In the genomic region with DNA sequence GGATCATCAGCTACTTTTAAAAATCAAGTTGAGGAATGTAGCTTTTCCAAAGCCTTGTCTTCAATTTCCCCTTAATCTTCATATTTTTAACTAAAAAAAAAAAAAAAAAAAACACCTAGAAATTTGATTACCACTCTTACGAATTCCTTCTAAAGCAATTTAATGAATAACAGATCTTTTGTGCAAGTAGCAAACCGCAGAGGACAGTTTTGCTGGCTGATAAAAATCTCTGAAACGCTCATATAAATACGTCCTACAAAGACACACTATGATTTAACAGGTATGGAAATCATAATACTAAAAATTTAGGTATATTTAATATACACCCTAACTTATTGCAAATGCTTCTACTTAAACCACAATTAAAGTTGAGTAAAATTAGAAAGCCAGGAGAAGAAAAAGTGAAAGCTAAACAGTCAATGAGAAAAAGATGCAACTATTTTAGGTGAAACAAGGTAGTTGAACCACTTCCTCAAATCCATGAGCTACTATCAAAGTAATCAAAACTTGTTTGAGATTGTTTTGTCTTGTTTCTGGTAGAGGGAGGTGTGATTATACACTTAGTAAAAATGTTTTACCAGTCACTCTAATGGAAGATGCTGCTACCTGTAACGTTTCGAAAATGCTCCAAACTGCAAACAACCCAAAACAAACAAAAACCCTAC, we compare ENCODE assay signal across 9 cellular contexts. TPM values are rescaled to one million over a fixed set of nuclear protein-coding genes. Genes with fewer than 3 reads are reported as not detected.
DNase-seq lines count a peak whose midpoint lies in the region; ATAC-seq, FAIRE-seq and TF ChIP-seq lines count a peak whose summit lies in the region.
"Had no signal": no experiment of that assay in that cellular context is flagged by ENCODE, and none has a peak within 500 bp of the region (broad histone marks: within the 10 kb centered on the region; RNA-seq: fewer than 3 reads in every experiment).

No MANE protein-coding gene starts in this region.

- H3K9ac ChIP-seq in endothelial cell of umbilical vein (replicated peaks; ENCODE audit: extremely low read depth, insufficient read depth, low read length): peak overlapping the region; percentile 96

- H3K27ac ChIP-seq in endothelial cell of umbilical vein (ENCODE audit: insufficient read depth, low read depth, low read length) (peak overlapping the region; percentile 85), psoas muscle (no peak overlapping the region), adrenal gland (peak overlapping the region in 2 of 5 donors; percentile 20 to 95)

- H3K9me3 ChIP-seq in MG63: no peaks in the 10 kb centered on the region
- no peaks in the 10 kb centered on the region for H3K9me3 ChIP-seq in endothelial cell of umbilical vein (replicated peaks; ENCODE audit: control insufficient read depth, insufficient read depth, low read length)
- H3K9me3 ChIP-seq in psoas muscle: no peaks in the 10 kb centered on the region
- no peaks in the 10 kb centered on the region for H3K9me3 ChIP-seq in adrenal gland (replicated peaks in 1 of 3)

- peak overlapping the region; percentile 96 for H3K4me3 ChIP-seq in MG63
- peak overlapping the region; percentile 85 to 96 (median 88) for H3K4me3 ChIP-seq in endothelial cell of umbilical vein (replicated peaks in 1 of 3; ENCODE audit: insufficient read depth in 1 of 3, low read depth in 1 of 3, low read length in 3 of 3)
- peak overlapping the region; percentile 73 for H3K4me3 ChIP-seq in psoas muscle
- H3K4me3 ChIP-seq in adrenal gland: peak overlapping the region in 1 of 4 donors; percentile 95

- no peak for FAIRE-seq in endothelial cell of umbilical vein (lab: Jason Lieb, UNC)
- FAIRE-seq: A204.1 had no signal

- H3K4me1 ChIP-seq in endothelial cell of umbilical vein (ENCODE audit: control insufficient read depth, extremely low read depth, insufficient read depth, low read length) (peaks cover 42% of the 10 kb centered on the region), psoas muscle (no peaks in the 10 kb centered on the region), adrenal gland (replicated peaks in 1 of 2) (peaks cover 4 to 38% of the 10 kb centered on the region in 2 donors)

- CTCF ChIA-PET in endothelial cell of umbilical vein (lab: Charles Lee): interaction anchor here (1.1 to 1.9 kb wide), 6 partner anchors 8 to 281 kb away, joined by 3 to 7 read pairs (median 4); no protein-coding TSS in a partner anchor

- H3K36me3 ChIP-seq in MG63 (peaks cover 17% of the 10 kb centered on the region), endothelial cell of umbilical vein (ENCODE audit: control insufficient read depth in 2 of 2, extremely low read depth in 1 of 2, insufficient read depth in 2 of 2, low read length in 2 of 2) (no peaks in the 10 kb centered on the region), psoas muscle (ENCODE audit: insufficient read depth in 1 of 2, low read depth in 1 of 2) (no peaks in the 10 kb centered on the region), adrenal gland (replicated peaks in 1 of 2) (no peaks in the 10 kb centered on the region)

- peak; percentile 37 for DNase-seq in DMS79 treated with DMSO at 0.1 percent for 48 hours (lab: John Stamatoyannopoulos, UW)
- DNase-seq in DMS79 (lab: John Stamatoyannopoulos, UW): no peak
- no peak for DNase-seq in MG63
- peak; percentile 39 for DNase-seq in endothelial cell of umbilical vein (ENCODE audit: low read depth, low spot score)
- no peak for DNase-seq in psoas muscle
- no peak for DNase-seq in CD14-positive monocyte (ENCODE audit: low spot score)
- DNase-seq in adrenal gland: no peak
- no peak for DNase-seq in cerebellar nuclear complex (lab: John Stamatoyannopoulos, UW)

- TF ChIP-seq POLR2A in endothelial cell of umbilical vein (IDR thresholded peaks at IDR 0.05; ENCODE audit: low read depth, low read length) (no peak), adrenal gland (IDR thresholded peaks at IDR 0.05) (no peak)

- H2AFZ ChIP-seq in endothelial cell of umbilical vein (ENCODE audit: low read depth, low read length): no peak overlapping the region

- peaks cover 0 to 5% (median 0%) of the 10 kb centered on the region in 7 donors for H3K9me3 Mint-ChIP-seq in CD14-positive monocyte

- ATAC-seq in psoas muscle: no peak

- no peaks in the 10 kb centered on the region for H3K9me1 ChIP-seq in endothelial cell of umbilical vein (replicated peaks; ENCODE audit: control insufficient read depth, extremely low read depth, insufficient read depth, low read length)

- peaks cover 48 to 53% (median 48%) of the 10 kb centered on the region in 3 donors for H3K27me3 Mint-ChIP-seq in CD14-positive monocyte (ENCODE audit: low read depth in 3 of 3)

- H3K4me1 Mint-ChIP-seq in CD14-positive monocyte: peaks cover 22% of the 10 kb centered on the region

- peaks cover 2% of the 10 kb centered on the region for H4K20me1 ChIP-seq in endothelial cell of umbilical vein (replicated peaks; ENCODE audit: control insufficient read depth, extremely low read depth, insufficient read depth, low read length)

- dilution Hi-C loops in endothelial cell of umbilical vein (cut with MboI; ENCODE audit: extremely low pct_ligation_motif_present, low sequenced_read_pairs): no loop called here

- peaks cover 73% of the 10 kb centered on the region for H3K79me2 ChIP-seq in endothelial cell of umbilical vein (ENCODE audit: control insufficient read depth, insufficient read depth, low read length)

- intact Hi-C loops in endothelial cell of umbilical vein (cut with micrococcal nuclease) (no loop called here), psoas muscle (cut with DNase I) (no loop called here), CD14-positive monocyte (cut with micrococcal nuclease) (no loop called here), adrenal gland (cut with DNase I) (no loop called here)

- no peak overlapping the region for H3K27ac Mint-ChIP-seq in CD14-positive monocyte

- BruUV-seq in endothelial cell of umbilical vein (replicated peaks; lab: Mats Ljungman, UMichigan): TSS peak; percentile 29

- no peaks in the 10 kb centered on the region for H3K27me3 ChIP-seq in MG63
- no peaks in the 10 kb centered on the region for H3K27me3 ChIP-seq in endothelial cell of umbilical vein (ENCODE audit: control insufficient read depth in 2 of 2, insufficient read depth in 2 of 2, low read length in 2 of 2)
- H3K27me3 ChIP-seq in psoas muscle (ENCODE audit: insufficient read depth in 3 of 3, low read length in 2 of 3): peaks cover 0 to 45% (median 13%) of the 10 kb centered on the region in 3 donors
- H3K27me3 ChIP-seq in adrenal gland: no peaks in the 10 kb centered on the region

- peak overlapping the region; percentile 75 for H3K4me2 ChIP-seq in endothelial cell of umbilical vein (ENCODE audit: insufficient read depth, low read length)

- H3K36me3 Mint-ChIP-seq in CD14-positive monocyte: peaks cover 0 to 3% of the 10 kb centered on the region in 2 donors

- TF ChIP-seq CTCF in endothelial cell of umbilical vein (IDR thresholded peaks at IDR 0.05; ENCODE audit: extremely low read depth in 1 of 2, insufficient read depth in 1 of 2, low read depth in 1 of 2, low read length in 2 of 2) (no peak), psoas muscle (IDR thresholded peaks at IDR 0.05) (no peak), CD14-positive monocyte (IDR thresholded peaks at IDR 0.05) (no peak), adrenal gland (IDR thresholded peaks at IDR 0.05) (no peak)

- peak overlapping the region in 1 of 2 donors; percentile 60 for H3K4me3 Mint-ChIP-seq in CD14-positive monocyte

- 56 to 64% (median 63%) methylated on average over 6 of the region's 6 CpGs for WGBS in psoas muscle, 3 donors
- 32 to 43% (median 37%) methylated on average over 6 of the region's 6 CpGs for WGBS in adrenal gland, 4 donors

- POLR2A ChIA-PET in endothelial cell of umbilical vein (lab: Charles Lee): no interaction called here

TF ChIP-seq in endothelial cell of umbilical vein, 7 proteins besides CTCF, POLR2A, EP300 and RAD21:
- TF ChIP-seq GATA2 (IDR thresholded peaks at IDR 0.05; ENCODE audit: insufficient read depth, insufficient read length, low read depth, low read length): no peak
- no peak for TF ChIP-seq MYC (IDR thresholded peaks at IDR 0.05; ENCODE audit: low read depth, low read length)
- TF ChIP-seq FOS (IDR thresholded peaks at IDR 0.05; ENCODE audit: borderline replicate concordance, insufficient read depth, low read length): no peak
- no peak for TF ChIP-seq EZH2 (IDR thresholded peaks at IDR 0.05; ENCODE audit: borderline replicate concordance, low read depth, low read length, severe bottlenecking)
- TF ChIP-seq, protein P1, sequence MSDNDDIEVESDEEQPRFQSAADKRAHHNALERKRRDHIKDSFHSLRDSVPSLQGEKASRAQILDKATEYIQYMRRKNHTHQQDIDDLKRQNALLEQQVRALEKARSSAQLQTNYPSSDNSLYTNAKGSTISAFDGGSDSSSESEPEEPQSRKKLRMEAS (IDR thresholded peaks at IDR 0.05; ENCODE audit: insufficient read depth, insufficient read length): no peak
- no peak for TF ChIP-seq POLR2AphosphoS5 (IDR thresholded peaks at IDR 0.05; ENCODE audit: insufficient read depth, low read depth, low read length)
- no peak for TF ChIP-seq JUN (IDR thresholded peaks at IDR 0.05; ENCODE audit: borderline replicate concordance, insufficient read depth, insufficient read length, low read depth)

RNA-seq across cellular contexts. Expression of a gene that starts 2.3 kb away (rescaled TPM):
- 25.5 and 80.3 TPM in 2 replicates for total RNA-seq in MG63 (2014; rRNA removed; shearing (Covaris generic); ENCODE audit: low replicate concordance)
- total RNA-seq in endothelial cell of umbilical vein (154 and 175 TPM in 2 replicates), psoas muscle (1 to 10 TPM; 1.9 to 3.5 (median 2.7) TPM), adrenal gland (10 to 100 TPM; 15.1 to 63.7 (median 32.8) TPM)
- polyA plus RNA-seq in endothelial cell of umbilical vein (16.2 and 18.3 TPM in 2 replicates), psoas muscle (1 to 10 TPM in 2 of 3 donors, under 1 TPM in 1; 0.77 to 1.1 (median 1.0) TPM), CD14-positive monocyte (under 1 TPM in 1 of 2 donors, not detected in 1; 0.03 TPM), adrenal gland (10 to 100 TPM; 15.5 to 17.2 (median 16.5) TPM)
- polyA plus RNA-seq in endothelial cell of umbilical vein (2011; cell fraction: cytosol; rRNA removed): 10.5 and 13.0 TPM in 2 replicates
- polyA plus RNA-seq in endothelial cell of umbilical vein (2011; cell fraction: nucleus; rRNA removed): 53.1 and 81.3 TPM in 2 replicates
- 82.5 and 115 TPM in 2 replicates for polyA plus RNA-seq in endothelial cell of umbilical vein (2012)
- 32.5 and 37.7 TPM in 2 replicates for polyA minus RNA-seq in endothelial cell of umbilical vein
- polyA minus RNA-seq in endothelial cell of umbilical vein (2011; cell fraction: cytosol; rRNA and poly(A)+ RNA removed): 30.2 TPM
- 112 and 127 TPM in 2 replicates for polyA minus RNA-seq in endothelial cell of umbilical vein (2011; cell fraction: nucleus; rRNA and poly(A)+ RNA removed)

Comparison
In these comparisons a context has a peak if more than half of its experiments do, and no peak if none do; other contexts are left out.
1. DNase-seq: peak in DMS79 treated with DMSO at 0.1 percent for 48 hours (single experiment) and endothelial cell of umbilical vein (single experiment); none in DMS79 (single experiment), MG63 (single experiment), psoas muscle (0 of 2), CD14-positive monocyte (single experiment), adrenal gland (0 of 7) and cerebellar nuclear complex (0 of 2).